In the genomic region with DNA sequence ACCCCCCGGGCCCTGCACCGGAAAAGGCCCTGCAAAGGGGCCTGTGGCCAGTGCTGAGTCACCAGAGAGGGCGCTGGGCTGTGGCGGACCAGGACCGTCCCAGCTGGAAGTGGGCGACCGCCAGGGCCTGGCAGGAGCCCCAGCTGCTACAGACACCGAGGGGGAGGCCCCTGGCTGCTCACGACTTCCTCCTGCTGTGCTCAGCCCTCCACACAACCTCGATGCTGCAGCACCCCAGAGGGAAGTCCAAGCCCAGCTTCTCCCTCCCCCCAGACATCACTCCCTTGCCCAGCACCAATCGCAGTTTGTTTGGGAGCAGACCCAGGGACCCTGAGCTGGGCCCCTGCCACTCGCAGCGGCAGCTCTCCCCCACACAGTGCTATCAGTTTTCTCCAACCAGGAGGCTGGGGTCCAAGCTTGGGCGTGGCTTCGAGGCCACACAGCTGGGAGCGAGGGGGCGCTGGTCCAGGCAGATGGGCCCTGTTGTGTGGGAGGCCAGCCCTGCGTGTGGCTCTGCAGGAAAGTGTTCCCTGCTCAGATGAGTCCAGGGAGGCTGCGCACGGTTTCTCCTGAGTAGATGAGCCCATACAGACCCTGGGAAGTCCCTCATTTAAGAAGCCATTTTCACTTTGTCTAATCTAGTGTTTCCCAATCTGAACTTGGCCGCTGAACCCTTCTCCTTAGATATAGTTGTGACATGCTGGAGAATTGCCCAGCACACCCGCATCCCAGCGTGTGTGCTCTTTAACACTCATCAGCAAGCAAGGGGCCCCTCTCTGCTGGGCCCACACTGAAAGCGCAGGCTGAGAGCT, we compare ENCODE assay signal across 1 cellular context.
TF ChIP-seq lines count a peak whose summit lies in the region.

No MANE protein-coding gene starts in this region.

TF ChIP-seq in IMR-90, 13 proteins besides CTCF, POLR2A, EP300 and RAD21:
- TF ChIP-seq SMC3 (IDR thresholded peaks at IDR 0.05; ENCODE audit: low read depth, low read length) = no peak
- TF ChIP-seq CHD1 (IDR thresholded peaks at IDR 0.05; ENCODE audit: low read depth, low read length) = no peak
- TF ChIP-seq RCOR1 (IDR thresholded peaks at IDR 0.05; ENCODE audit: insufficient replicate concordance, low read length) = no peak
- peak; percentile 70 for TF ChIP-seq CEBPB (IDR thresholded peaks at IDR 0.05; ENCODE audit: low read depth, low read length)
- TF ChIP-seq, protein P1, sequence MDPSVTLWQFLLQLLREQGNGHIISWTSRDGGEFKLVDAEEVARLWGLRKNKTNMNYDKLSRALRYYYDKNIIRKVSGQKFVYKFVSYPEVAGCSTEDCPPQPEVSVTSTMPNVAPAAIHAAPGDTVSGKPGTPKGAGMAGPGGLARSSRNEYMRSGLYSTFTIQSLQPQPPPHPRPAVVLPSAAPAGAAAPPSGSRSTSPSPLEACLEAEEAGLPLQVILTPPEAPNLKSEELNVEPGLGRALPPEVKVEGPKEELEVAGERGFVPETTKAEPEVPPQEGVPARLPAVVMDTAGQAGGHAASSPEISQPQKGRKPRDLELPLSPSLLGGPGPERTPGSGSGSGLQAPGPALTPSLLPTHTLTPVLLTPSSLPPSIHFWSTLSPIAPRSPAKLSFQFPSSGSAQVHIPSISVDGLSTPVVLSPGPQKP (IDR thresholded peaks at IDR 0.05; ENCODE audit: borderline replicate concordance, low read depth, low read length) = no peak
- peak; percentile 71; the same call in 1 of the 2 replicates for TF ChIP-seq NFE2L2 (IDR thresholded peaks at IDR 0.05; ENCODE audit: low read depth, low read length)
- 0 out of 2 replicates have a peak, but pooled peaks have one; percentile 22 for TF ChIP-seq BHLHE40 (IDR thresholded peaks at IDR 0.05; ENCODE audit: low read depth, low read length)
- no peak for TF ChIP-seq MXI1 (IDR thresholded peaks at IDR 0.05; ENCODE audit: borderline replicate concordance, low read depth, low read length)
- peak; percentile 59; the same call in 1 of the 2 replicates for TF ChIP-seq FOS (IDR thresholded peaks at IDR 0.05; ENCODE audit: low read depth, low read length)
- no peak for TF ChIP-seq MAFK (IDR thresholded peaks at IDR 0.05; ENCODE audit: low read depth, low read length)
- peak; percentile 63 for TF ChIP-seq MAZ (IDR thresholded peaks at IDR 0.05; ENCODE audit: borderline replicate concordance, low read depth, low read length)
- no peak for TF ChIP-seq RFX5 (IDR thresholded peaks at IDR 0.05; ENCODE audit: low read depth, low read length)
- TF ChIP-seq, protein P2, sequence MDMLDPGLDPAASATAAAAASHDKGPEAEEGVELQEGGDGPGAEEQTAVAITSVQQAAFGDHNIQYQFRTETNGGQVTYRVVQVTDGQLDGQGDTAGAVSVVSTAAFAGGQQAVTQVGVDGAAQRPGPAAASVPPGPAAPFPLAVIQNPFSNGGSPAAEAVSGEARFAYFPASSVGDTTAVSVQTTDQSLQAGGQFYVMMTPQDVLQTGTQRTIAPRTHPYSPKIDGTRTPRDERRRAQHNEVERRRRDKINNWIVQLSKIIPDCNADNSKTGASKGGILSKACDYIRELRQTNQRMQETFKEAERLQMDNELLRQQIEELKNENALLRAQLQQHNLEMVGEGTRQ (IDR thresholded peaks at IDR 0.05; ENCODE audit: low read depth, low read length) = no peak
